2 cellular contexts compared by ENCODE assay signal in the genomic region with DNA sequence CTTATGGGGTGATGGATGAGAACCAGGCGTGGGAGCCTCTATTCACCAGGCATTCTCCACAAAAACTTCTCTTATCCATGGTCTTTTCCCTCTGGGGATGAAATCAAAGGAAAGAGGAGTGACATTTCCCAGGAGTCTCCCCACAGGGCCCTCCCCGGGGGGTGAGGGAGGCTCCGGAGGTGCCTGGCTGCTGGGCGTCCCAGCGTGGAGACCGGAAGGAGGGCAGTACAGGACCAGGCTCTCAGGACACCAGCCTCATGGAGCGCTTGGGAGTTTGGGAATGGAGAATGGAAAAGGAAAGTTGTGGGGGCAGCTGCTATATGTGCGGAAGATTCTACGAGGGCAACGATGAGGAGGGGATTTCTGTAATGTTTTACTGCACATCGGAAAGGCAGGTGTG.
TF ChIP-seq lines count a peak whose summit lies in the region.

No MANE protein-coding gene starts in this region.

TF ChIP-seq in SK-N-SH, 30 proteins besides CTCF, POLR2A, EP300 and RAD21 (continued from another document):
- TF ChIP-seq, protein P1, sequence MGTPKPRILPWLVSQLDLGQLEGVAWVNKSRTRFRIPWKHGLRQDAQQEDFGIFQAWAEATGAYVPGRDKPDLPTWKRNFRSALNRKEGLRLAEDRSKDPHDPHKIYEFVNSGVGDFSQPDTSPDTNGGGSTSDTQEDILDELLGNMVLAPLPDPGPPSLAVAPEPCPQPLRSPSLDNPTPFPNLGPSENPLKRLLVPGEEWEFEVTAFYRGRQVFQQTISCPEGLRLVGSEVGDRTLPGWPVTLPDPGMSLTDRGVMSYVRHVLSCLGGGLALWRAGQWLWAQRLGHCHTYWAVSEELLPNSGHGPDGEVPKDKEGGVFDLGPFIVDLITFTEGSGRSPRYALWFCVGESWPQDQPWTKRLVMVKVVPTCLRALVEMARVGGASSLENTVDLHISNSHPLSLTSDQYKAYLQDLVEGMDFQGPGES (IDR thresholded peaks at IDR 0.05; ENCODE audit: low read depth, low read length), result no peak
- TF ChIP-seq TAF1 (IDR thresholded peaks at IDR 0.05; ENCODE audit: borderline replicate concordance, low read depth, low read length), result no peak
- TF ChIP-seq, protein P2, sequence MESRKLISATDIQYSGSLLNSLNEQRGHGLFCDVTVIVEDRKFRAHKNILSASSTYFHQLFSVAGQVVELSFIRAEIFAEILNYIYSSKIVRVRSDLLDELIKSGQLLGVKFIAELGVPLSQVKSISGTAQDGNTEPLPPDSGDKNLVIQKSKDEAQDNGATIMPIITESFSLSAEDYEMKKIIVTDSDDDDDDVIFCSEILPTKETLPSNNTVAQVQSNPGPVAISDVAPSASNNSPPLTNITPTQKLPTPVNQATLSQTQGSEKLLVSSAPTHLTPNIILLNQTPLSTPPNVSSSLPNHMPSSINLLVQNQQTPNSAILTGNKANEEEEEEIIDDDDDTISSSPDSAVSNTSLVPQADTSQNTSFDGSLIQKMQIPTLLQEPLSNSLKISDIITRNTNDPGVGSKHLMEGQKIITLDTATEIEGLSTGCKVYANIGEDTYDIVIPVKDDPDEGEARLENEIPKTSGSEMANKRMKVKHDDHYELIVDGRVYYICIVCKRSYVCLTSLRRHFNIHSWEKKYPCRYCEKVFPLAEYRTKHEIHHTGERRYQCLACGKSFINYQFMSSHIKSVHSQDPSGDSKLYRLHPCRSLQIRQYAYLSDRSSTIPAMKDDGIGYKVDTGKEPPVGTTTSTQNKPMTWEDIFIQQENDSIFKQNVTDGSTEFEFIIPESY (IDR thresholded peaks at IDR 0.05; ENCODE audit: borderline replicate concordance, low read depth), result no peak
- TF ChIP-seq, protein P3, sequence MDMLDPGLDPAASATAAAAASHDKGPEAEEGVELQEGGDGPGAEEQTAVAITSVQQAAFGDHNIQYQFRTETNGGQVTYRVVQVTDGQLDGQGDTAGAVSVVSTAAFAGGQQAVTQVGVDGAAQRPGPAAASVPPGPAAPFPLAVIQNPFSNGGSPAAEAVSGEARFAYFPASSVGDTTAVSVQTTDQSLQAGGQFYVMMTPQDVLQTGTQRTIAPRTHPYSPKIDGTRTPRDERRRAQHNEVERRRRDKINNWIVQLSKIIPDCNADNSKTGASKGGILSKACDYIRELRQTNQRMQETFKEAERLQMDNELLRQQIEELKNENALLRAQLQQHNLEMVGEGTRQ (IDR thresholded peaks at IDR 0.05; ENCODE audit: borderline replicate concordance, low read depth, low read length), result no peak
- TF ChIP-seq CHD2 (IDR thresholded peaks at IDR 0.05; ENCODE audit: low read length, partially characterized antibody), result no peak
- no peak for TF ChIP-seq FOXJ3 (CRISPR knock-in tag; IDR thresholded peaks at IDR 0.05)
- no peak for TF ChIP-seq NRF1 (IDR thresholded peaks at IDR 0.05; ENCODE audit: low read depth, low read length)
- TF ChIP-seq, protein P4, sequence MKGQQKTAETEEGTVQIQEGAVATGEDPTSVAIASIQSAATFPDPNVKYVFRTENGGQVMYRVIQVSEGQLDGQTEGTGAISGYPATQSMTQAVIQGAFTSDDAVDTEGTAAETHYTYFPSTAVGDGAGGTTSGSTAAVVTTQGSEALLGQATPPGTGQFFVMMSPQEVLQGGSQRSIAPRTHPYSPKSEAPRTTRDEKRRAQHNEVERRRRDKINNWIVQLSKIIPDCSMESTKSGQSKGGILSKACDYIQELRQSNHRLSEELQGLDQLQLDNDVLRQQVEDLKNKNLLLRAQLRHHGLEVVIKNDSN (IDR thresholded peaks at IDR 0.05; ENCODE audit: borderline replicate concordance, low read depth), result no peak
- no peak for TF ChIP-seq MEF2A (IDR thresholded peaks at IDR 0.05; ENCODE audit: borderline replicate concordance, low read depth)
- TF ChIP-seq YY1 (IDR thresholded peaks at IDR 0.05; ENCODE audit: low read depth), result no peak
- no peak for TF ChIP-seq TCF12 (IDR thresholded peaks at IDR 0.05)

TF ChIP-seq in SK-N-SH treated with all-trans-retinoic acid at 6 μM for 48 hours, 23 proteins besides CTCF, POLR2A, EP300 and RAD21 (continued from another document):
- TF ChIP-seq, protein P5, sequence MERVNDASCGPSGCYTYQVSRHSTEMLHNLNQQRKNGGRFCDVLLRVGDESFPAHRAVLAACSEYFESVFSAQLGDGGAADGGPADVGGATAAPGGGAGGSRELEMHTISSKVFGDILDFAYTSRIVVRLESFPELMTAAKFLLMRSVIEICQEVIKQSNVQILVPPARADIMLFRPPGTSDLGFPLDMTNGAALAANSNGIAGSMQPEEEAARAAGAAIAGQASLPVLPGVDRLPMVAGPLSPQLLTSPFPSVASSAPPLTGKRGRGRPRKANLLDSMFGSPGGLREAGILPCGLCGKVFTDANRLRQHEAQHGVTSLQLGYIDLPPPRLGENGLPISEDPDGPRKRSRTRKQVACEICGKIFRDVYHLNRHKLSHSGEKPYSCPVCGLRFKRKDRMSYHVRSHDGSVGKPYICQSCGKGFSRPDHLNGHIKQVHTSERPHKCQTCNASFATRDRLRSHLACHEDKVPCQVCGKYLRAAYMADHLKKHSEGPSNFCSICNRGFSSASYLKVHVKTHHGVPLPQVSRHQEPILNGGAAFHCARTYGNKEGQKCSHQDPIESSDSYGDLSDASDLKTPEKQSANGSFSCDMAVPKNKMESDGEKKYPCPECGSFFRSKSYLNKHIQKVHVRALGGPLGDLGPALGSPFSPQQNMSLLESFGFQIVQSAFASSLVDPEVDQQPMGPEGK (CRISPR knock-in tag; IDR thresholded peaks at IDR 0.05; ENCODE audit: borderline replicate concordance), result no peak
- TF ChIP-seq ZFP3 (CRISPR knock-in tag; IDR thresholded peaks at IDR 0.05), result no peak
- no peak for TF ChIP-seq CSDC2 (CRISPR knock-in tag; IDR thresholded peaks at IDR 0.05)
- TF ChIP-seq, protein P6, sequence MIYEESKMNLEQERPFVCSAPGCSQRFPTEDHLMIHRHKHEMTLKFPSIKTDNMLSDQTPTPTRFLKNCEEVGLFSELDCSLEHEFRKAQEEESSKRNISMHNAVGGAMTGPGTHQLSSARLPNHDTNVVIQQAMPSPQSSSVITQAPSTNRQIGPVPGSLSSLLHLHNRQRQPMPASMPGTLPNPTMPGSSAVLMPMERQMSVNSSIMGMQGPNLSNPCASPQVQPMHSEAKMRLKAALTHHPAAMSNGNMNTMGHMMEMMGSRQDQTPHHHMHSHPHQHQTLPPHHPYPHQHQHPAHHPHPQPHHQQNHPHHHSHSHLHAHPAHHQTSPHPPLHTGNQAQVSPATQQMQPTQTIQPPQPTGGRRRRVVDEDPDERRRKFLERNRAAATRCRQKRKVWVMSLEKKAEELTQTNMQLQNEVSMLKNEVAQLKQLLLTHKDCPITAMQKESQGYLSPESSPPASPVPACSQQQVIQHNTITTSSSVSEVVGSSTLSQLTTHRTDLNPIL (CRISPR knock-in tag; IDR thresholded peaks at IDR 0.05; ENCODE audit: low read depth), result no peak
- no peak for TF ChIP-seq ISL1 (CRISPR knock-in tag; IDR thresholded peaks at IDR 0.05)
TF ChIP-seq in SK-N-SH treated with all-trans-retinoic acid at 6 μM for 48 hours: peak in this region for 0.
